In the genomic region with DNA sequence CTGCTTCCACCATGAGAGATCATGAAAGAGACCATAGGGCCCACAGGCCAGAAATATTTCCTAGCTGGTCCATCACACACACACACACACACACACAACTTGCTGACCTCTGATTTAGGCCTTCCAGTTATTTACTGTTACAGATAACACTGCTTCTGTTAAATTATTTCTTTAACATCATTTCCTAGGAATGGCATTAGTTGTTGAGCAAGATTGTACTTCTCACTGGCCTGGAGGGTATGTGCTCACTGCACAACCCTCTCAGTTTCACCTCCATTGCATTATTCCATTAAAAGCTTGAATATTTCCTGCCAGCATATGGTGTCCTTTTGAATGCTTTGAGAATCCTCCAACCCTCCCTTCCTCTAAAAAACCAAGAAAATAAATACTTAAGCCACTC, we compare ENCODE assay signal across 13 cellular contexts.
DNase-seq lines count a peak whose midpoint lies in the region; ATAC-seq and TF ChIP-seq lines count a peak whose summit lies in the region.
"Had no signal": no experiment of that assay in that cellular context is flagged by ENCODE, and none has a peak within 500 bp of the region (broad histone marks: within the 10 kb centered on the region; RNA-seq: fewer than 3 reads in every experiment).

No MANE protein-coding gene starts in this region.

- ATAC-seq in stimulated activated naive CD8-positive, alpha-beta T cell treated with anti-CD3 and anti-CD28 coated beads, Interleukin-15, amount 100 ng/mL, for 72 hours = no peak
- ATAC-seq in left lung (peak; percentile 64), HG02840 (IDR thresholded peaks at IDR 0.05; ENCODE audit: low FRiP score, unreplicated experiment) (no peak)

- peaks cover 0 to 77% of the 10 kb centered on the region in 2 donors for H3K36me3 ChIP-seq in left lung

- H3K4me1 ChIP-seq in left lung = peaks cover 16 to 37% of the 10 kb centered on the region in 2 donors

- peak overlapping the region in 1 of 2 donors; percentile 62 for H3K27ac ChIP-seq in left lung

- H3K27ac Mint-ChIP-seq in stimulated activated naive CD8-positive, alpha-beta T cell treated with anti-CD3 and anti-CD28 coated beads, Interleukin-15, Interleukin-2, amounts not matched to agents 100 ng/mL and 50 ng/mL, for 24 hours = peak overlapping the region; percentile 16
- no peak overlapping the region for H3K27ac Mint-ChIP-seq in stimulated activated naive CD8-positive, alpha-beta T cell treated with anti-CD3 and anti-CD28 coated beads, Interleukin-15, amount 100 ng/mL, for 72 hours
- H3K27ac Mint-ChIP-seq: endodermal cell had no signal

- H3K27me3 ChIP-seq in left lung = no peaks in the 10 kb centered on the region

- no peak for DNase-seq in stimulated activated naive CD8-positive, alpha-beta T cell treated with anti-CD3 and anti-CD28 coated beads, Interleukin-15, amount 100 ng/mL, for 72 hours
- DNase-seq in amniotic epithelial cell (ENCODE audit: low read depth) (peak; percentile 90), left lung (no peak), NCI-H510A (lab: John Stamatoyannopoulos, UW) (no peak), NCI-H2081 (lab: John Stamatoyannopoulos, UW) (no peak), superior temporal gyrus (ENCODE audit: extremely low spot score) (no peak)
- DNase-seq: anterior cingulate cortex, NCI-H446 treated with DMSO at 0.1 percent for 48 hours, RPMI8226, T1000 had no signal

- peaks cover 69% of the 10 kb centered on the region for H3K36me3 Mint-ChIP-seq in stimulated activated naive CD8-positive, alpha-beta T cell treated with anti-CD3 and anti-CD28 coated beads, Interleukin-15, Interleukin-2, amounts not matched to agents 100 ng/mL and 50 ng/mL, for 24 hours (ENCODE audit: low read depth)

- H3K4me3 Mint-ChIP-seq in stimulated activated naive CD8-positive, alpha-beta T cell treated with anti-CD3 and anti-CD28 coated beads, Interleukin-15, Interleukin-2, amounts not matched to agents 100 ng/mL and 50 ng/mL, for 24 hours = no peak overlapping the region
- H3K4me3 Mint-ChIP-seq in stimulated activated naive CD8-positive, alpha-beta T cell treated with anti-CD3 and anti-CD28 coated beads, Interleukin-15, amount 100 ng/mL, for 72 hours = no peak overlapping the region
- H3K4me3 Mint-ChIP-seq: endodermal cell had no signal

- no peak overlapping the region for H3K4me3 ChIP-seq in left lung

- intact Hi-C loops in left lung (cut with DNase I) = no loop called here

- no peaks in the 10 kb centered on the region for H3K27me3 Mint-ChIP-seq in stimulated activated naive CD8-positive, alpha-beta T cell treated with anti-CD3 and anti-CD28 coated beads, Interleukin-15, Interleukin-2, amounts not matched to agents 100 ng/mL and 50 ng/mL, for 24 hours
- no peaks in the 10 kb centered on the region for H3K27me3 Mint-ChIP-seq in stimulated activated naive CD8-positive, alpha-beta T cell treated with anti-CD3 and anti-CD28 coated beads, Interleukin-15, amount 100 ng/mL, for 72 hours

- H3K9me3 Mint-ChIP-seq in stimulated activated naive CD8-positive, alpha-beta T cell treated with anti-CD3 and anti-CD28 coated beads, Interleukin-15, Interleukin-2, amounts not matched to agents 100 ng/mL and 50 ng/mL, for 24 hours = no peaks in the 10 kb centered on the region
- H3K9me3 Mint-ChIP-seq in stimulated activated naive CD8-positive, alpha-beta T cell treated with anti-CD3 and anti-CD28 coated beads, Interleukin-15, amount 100 ng/mL, for 72 hours = no peaks in the 10 kb centered on the region
- H3K9me3 Mint-ChIP-seq: endodermal cell had no signal

- H3K9me3 ChIP-seq in left lung = no peaks in the 10 kb centered on the region

- no peak for TF ChIP-seq CTCF in left lung (IDR thresholded peaks at IDR 0.05)

- H3K4me1 Mint-ChIP-seq in stimulated activated naive CD8-positive, alpha-beta T cell treated with anti-CD3 and anti-CD28 coated beads, Interleukin-15, Interleukin-2, amounts not matched to agents 100 ng/mL and 50 ng/mL, for 24 hours (ENCODE audit: low read depth) = peaks cover 51% of the 10 kb centered on the region
- peaks cover 59% of the 10 kb centered on the region for H3K4me1 Mint-ChIP-seq in stimulated activated naive CD8-positive, alpha-beta T cell treated with anti-CD3 and anti-CD28 coated beads, Interleukin-15, amount 100 ng/mL, for 72 hours
